ENCODE assay signal across 3 cellular contexts in the genomic region with DNA sequence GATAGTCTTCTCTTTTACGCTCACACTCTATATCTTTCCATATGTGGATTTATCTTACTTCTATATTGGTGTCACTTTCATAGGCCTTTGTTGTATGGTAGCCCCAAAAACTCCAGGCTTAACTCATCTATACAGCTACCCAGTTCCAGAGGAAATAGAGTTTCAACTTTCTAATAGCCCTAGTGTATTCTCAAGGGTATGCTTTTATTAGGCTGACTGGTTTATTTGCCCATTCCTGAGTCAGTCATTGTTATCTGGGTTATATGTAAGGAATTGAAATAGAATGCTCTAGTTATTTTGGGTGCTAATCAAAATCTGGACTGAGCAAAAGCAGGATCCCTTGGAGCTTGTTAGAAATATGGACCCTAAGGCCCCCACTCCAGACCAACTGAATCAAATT.
"Had no signal": no experiment of that assay in that cellular context is flagged by ENCODE, and none has a peak within 500 bp of the region (broad histone marks: within the 10 kb centered on the region; RNA-seq: fewer than 3 reads in every experiment).

No MANE protein-coding gene starts in this region.

- DNase-seq: GDM1, GF-D8 had no signal

- H3K4me3 ChIP-seq: GM12878 had no signal
